24 cellular contexts compared by ENCODE assay signal in the genomic region with DNA sequence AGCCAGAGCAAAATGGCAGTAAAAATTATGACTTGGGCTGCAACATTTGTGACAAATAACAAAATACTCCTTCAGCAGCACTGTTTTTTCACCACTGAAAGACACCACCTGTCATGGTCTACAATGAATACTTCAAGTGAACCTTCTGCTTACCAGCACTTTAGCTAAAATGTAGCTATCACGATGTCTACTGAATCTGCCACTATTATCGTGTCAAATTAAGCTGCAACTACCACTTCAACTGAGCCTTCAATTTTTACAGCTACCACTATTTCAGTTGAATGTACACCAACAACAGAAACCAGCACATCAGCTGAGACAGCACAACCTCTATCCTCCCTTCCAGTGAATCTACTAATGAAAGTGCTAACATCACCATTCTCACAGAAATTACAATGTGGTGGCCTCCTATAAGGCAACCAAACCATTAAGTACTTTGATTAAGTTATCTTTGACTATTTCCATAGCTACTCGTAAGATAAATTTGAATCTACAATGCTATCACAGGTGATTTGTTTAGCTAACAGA.
"Had no signal": no experiment of that assay in that cellular context is flagged by ENCODE, and none has a peak within 500 bp of the region (broad histone marks: within the 10 kb centered on the region; RNA-seq: fewer than 3 reads in every experiment).

No MANE protein-coding gene starts in this region.

- H3K27ac ChIP-seq: RWPE1 had no signal

- H3K4me1 Mint-ChIP-seq: T-cell had no signal

- H3K27ac Mint-ChIP-seq: T-cell; T-helper 1 cell treated with Interleukin-12 subunit alpha and Interleukin-12 subunit beta and Interleukin-4 antibody, amounts not matched to agents 30 μg/mL and 1 μg/mL, for 36 hours had no signal

- H3K36me3 ChIP-seq: MG63 had no signal

- H3K9ac ChIP-seq: SK-N-SH had no signal

- H3K27me3 ChIP-seq: MG63 had no signal

- H3K36me3 Mint-ChIP-seq: T-cell had no signal

- ATAC-seq: Panc1, PC-3, T-cell had no signal

- H3K4me3 ChIP-seq: MG63 had no signal

- DNase-seq: Karpas-422; KBM-7; MG63; NCI-H1105; NCI-H1417; NCI-H1436 treated with DMSO at 0.1 percent for 48 hours; NCI-H1694; NCI-H187 treated with DMSO at 0.1 percent for 48 hours; NCI-H2029 treated with DMSO at 0.1 percent for 48 hours; NCI-H2171; NCI-H226; NCI-H446; NCI-H510A; NCI-H524 treated with DMSO at 0.1 percent for 48 hours; NCI-H82; NK-92 treated with Interleukin-12 subunit alpha and Interleukin-12 subunit beta, amount 100 ng/mL, for 24 hours; PC-3; SHP77; SK-N-SH; SW 1271; T-cell had no signal

- H3K4me3 Mint-ChIP-seq: T-cell; T-helper 1 cell treated with Interleukin-12 subunit alpha and Interleukin-12 subunit beta and Interleukin-4 antibody, amounts not matched to agents 30 μg/mL and 1 μg/mL, for 36 hours had no signal

- H3K4me2 ChIP-seq: SK-N-SH had no signal

- H3K9me3 Mint-ChIP-seq: T-cell; T-helper 1 cell treated with Interleukin-12 subunit alpha and Interleukin-12 subunit beta and Interleukin-4 antibody, amounts not matched to agents 30 μg/mL and 1 μg/mL, for 36 hours had no signal
